1 cellular context compared by ENCODE assay signal in genomic region chr13:113918981-113919646, GRCh38.
TF ChIP-seq lines count a peak whose summit lies in the region.

No MANE protein-coding gene starts in this region.

TF ChIP-seq in WTC11, 78 proteins besides CTCF, POLR2A, EP300 and RAD21 (continued from another document):
- TF ChIP-seq, protein P1, sequence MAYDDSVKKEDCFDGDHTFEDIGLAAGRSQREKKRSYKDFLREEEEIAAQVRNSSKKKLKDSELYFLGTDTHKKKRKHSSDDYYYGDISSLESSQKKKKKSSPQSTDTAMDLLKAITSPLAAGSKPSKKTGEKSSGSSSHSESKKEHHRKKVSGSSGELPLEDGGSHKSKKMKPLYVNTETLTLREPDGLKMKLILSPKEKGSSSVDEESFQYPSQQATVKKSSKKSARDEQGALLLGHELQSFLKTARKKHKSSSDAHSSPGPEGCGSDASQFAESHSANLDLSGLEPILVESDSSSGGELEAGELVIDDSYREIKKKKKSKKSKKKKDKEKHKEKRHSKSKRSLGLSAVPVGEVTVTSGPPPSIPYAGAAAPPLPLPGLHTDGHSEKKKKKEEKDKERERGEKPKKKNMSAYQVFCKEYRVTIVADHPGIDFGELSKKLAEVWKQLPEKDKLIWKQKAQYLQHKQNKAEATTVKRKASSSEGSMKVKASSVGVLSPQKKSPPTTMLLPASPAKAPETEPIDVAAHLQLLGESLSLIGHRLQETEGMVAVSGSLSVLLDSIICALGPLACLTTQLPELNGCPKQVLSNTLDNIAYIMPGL (CRISPR knock-in tag; IDR thresholded peaks at IDR 0.05) = no peak
- TF ChIP-seq RELA (CRISPR knock-in tag; IDR thresholded peaks at IDR 0.05; ENCODE audit: borderline replicate concordance) (no peak), CBFB (CRISPR knock-in tag; IDR thresholded peaks at IDR 0.05; ENCODE audit: low read depth) (no peak), GTF2I (CRISPR knock-in tag; conservative IDR thresholded peaks at IDR 0.05) (no peak), ZNF138 (CRISPR knock-in tag; conservative IDR thresholded peaks at IDR 0.05) (no peak), NR3C1 (CRISPR knock-in tag; conservative IDR thresholded peaks at IDR 0.05; ENCODE audit: low read depth) (no peak)
- TF ChIP-seq, protein P2, sequence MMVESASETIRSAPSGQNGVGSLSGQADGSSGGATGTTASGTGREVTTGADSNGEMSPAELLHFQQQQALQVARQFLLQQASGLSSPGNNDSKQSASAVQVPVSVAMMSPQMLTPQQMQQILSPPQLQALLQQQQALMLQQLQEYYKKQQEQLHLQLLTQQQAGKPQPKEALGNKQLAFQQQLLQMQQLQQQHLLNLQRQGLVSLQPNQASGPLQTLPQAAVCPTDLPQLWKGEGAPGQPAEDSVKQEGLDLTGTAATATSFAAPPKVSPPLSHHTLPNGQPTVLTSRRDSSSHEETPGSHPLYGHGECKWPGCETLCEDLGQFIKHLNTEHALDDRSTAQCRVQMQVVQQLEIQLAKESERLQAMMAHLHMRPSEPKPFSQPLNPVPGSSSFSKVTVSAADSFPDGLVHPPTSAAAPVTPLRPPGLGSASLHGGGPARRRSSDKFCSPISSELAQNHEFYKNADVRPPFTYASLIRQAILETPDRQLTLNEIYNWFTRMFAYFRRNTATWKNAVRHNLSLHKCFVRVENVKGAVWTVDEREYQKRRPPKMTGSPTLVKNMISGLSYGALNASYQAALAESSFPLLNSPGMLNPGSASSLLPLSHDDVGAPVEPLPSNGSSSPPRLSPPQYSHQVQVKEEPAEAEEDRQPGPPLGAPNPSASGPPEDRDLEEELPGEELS (CRISPR knock-in tag; IDR thresholded peaks at IDR 0.05) = no peak
TF ChIP-seq in WTC11: peak in this region for 0.
